1 cellular context compared by ENCODE assay signal in the genomic region with DNA sequence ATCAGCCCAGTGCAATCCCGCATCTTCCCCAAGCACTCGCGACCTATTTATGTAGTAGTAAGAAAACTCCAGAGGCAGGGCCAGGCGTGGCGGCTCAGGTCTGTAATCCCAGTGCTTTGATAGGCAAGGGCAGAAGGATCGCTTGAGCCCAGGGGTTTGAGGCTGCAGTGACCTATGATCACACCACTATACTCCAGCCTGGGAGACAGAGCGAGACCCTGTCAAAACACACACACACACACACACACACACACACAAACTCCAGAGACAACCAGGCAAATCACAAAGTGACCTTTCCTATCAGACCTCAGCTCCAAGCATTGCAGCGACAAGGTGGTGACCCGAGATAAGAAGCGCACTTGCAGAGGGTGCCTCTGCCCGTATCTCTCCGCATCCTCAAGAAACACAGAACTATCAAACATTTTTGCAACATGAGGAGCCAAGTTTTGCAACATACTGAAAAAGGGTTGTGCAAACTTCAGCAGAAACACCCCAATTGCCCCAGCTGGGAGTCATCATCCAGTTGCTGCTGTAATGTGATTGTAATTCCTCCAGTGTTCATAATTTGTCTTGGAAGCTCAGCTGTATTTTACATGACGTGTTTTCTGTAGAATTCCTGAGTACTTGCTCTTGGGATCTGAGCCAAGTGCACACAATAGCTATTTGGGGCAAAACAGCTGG.
TF ChIP-seq lines count a peak whose summit lies in the region.

No MANE protein-coding gene starts in this region.

TF ChIP-seq in K562, 482 proteins besides CTCF, POLR2A, EP300 and RAD21 (continued from another document and continues in another):
- TF ChIP-seq, protein P1, sequence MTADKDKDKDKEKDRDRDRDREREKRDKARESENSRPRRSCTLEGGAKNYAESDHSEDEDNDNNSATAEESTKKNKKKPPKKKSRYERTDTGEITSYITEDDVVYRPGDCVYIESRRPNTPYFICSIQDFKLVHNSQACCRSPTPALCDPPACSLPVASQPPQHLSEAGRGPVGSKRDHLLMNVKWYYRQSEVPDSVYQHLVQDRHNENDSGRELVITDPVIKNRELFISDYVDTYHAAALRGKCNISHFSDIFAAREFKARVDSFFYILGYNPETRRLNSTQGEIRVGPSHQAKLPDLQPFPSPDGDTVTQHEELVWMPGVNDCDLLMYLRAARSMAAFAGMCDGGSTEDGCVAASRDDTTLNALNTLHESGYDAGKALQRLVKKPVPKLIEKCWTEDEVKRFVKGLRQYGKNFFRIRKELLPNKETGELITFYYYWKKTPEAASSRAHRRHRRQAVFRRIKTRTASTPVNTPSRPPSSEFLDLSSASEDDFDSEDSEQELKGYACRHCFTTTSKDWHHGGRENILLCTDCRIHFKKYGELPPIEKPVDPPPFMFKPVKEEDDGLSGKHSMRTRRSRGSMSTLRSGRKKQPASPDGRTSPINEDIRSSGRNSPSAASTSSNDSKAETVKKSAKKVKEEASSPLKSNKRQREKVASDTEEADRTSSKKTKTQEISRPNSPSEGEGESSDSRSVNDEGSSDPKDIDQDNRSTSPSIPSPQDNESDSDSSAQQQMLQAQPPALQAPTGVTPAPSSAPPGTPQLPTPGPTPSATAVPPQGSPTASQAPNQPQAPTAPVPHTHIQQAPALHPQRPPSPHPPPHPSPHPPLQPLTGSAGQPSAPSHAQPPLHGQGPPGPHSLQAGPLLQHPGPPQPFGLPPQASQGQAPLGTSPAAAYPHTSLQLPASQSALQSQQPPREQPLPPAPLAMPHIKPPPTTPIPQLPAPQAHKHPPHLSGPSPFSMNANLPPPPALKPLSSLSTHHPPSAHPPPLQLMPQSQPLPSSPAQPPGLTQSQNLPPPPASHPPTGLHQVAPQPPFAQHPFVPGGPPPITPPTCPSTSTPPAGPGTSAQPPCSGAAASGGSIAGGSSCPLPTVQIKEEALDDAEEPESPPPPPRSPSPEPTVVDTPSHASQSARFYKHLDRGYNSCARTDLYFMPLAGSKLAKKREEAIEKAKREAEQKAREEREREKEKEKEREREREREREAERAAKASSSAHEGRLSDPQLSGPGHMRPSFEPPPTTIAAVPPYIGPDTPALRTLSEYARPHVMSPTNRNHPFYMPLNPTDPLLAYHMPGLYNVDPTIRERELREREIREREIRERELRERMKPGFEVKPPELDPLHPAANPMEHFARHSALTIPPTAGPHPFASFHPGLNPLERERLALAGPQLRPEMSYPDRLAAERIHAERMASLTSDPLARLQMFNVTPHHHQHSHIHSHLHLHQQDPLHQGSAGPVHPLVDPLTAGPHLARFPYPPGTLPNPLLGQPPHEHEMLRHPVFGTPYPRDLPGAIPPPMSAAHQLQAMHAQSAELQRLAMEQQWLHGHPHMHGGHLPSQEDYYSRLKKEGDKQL (CRISPR knock-in tag; IDR thresholded peaks at IDR 0.05; ENCODE audit: borderline replicate concordance), result 0 out of 2 replicates have a peak, but pooled peaks have one; percentile 46
- TF ChIP-seq RB1 (IDR thresholded peaks at IDR 0.05; ENCODE audit: low read depth) (no peak), BCL6 (CRISPR knock-in tag; IDR thresholded peaks at IDR 0.05) (0 out of 2 replicates have a peak, but pooled peaks have one; percentile 10), HEY1 (CRISPR knock-in tag; IDR thresholded peaks at IDR 0.05; ENCODE audit: borderline replicate concordance) (peak; percentile 91; the same call in 1 of the 2 replicates), SMARCA4 (IDR thresholded peaks at IDR 0.05) (peak; percentile 96), MYBL2 (IDR thresholded peaks at IDR 0.05; ENCODE audit: low read depth) (no peak; the same call in 1 of the 2 replicates), MYBL2 (CRISPR knock-in tag; IDR thresholded peaks at IDR 0.05; ENCODE audit: borderline replicate concordance) (no peak), HDAC3 (IDR thresholded peaks at IDR 0.05; ENCODE audit: borderline replicate concordance, partially characterized antibody) (peak; percentile 83), NR1H2 (CRISPR knock-in tag; IDR thresholded peaks at IDR 0.05) (peak; percentile 90; the same call in 1 of the 2 replicates), RUNX1 (IDR thresholded peaks at IDR 0.05; ENCODE audit: low read depth) (0 out of 2 replicates have a peak, but pooled peaks have one; percentile 59), FOXM1 (IDR thresholded peaks at IDR 0.05; ENCODE audit: low read depth) (peak; percentile 87), FOXM1 (CRISPR knock-in tag; IDR thresholded peaks at IDR 0.05; ENCODE audit: low read depth) (no peak), STAT5A (IDR thresholded peaks at IDR 0.05; ENCODE audit: borderline replicate concordance, low read length) (peak; percentile 75; the same call in 1 of the 2 replicates), NR2C1 (IDR thresholded peaks at IDR 0.05) (peak; percentile 94), NR2C1 (tag; IDR thresholded peaks at IDR 0.05) (peak; percentile 98), KLF13 (tag; IDR thresholded peaks at IDR 0.05; ENCODE audit: borderline replicate concordance, low read depth) (no peak), SREBF1 (IDR thresholded peaks at IDR 0.05; ENCODE audit: borderline replicate concordance, low read depth, low read length) (no peak), ZNF644 (tag; IDR thresholded peaks at IDR 0.05; ENCODE audit: low read depth) (peak; percentile 89), PHF21A (IDR thresholded peaks at IDR 0.05; ENCODE audit: borderline replicate concordance, low read depth) (peak; percentile 85; the same call in 1 of the 2 replicates), ZNF12 (CRISPR knock-in tag; IDR thresholded peaks at IDR 0.05) (peak; percentile 44; the same call in 1 of the 2 replicates), ZNF766 (CRISPR knock-in tag; conservative IDR thresholded peaks at IDR 0.05) (peak; percentile 98), EHMT2 (IDR thresholded peaks at IDR 0.05) (peak; percentile 72), SNRNP70 (optimal IDR thresholded peaks at IDR 0.05; ENCODE audit: low read depth, low read length) (no peak), PHTF2 (CRISPR knock-in tag; IDR thresholded peaks at IDR 0.05) (no peak), DACH1 (IDR thresholded peaks at IDR 0.05; ENCODE audit: partially characterized antibody) (peak; percentile 58), HCFC1 (IDR thresholded peaks at IDR 0.05; ENCODE audit: low read depth, low read length) (0 out of 2 replicates have a peak, but pooled peaks have one; percentile 15), ELF2 (CRISPR knock-in tag; IDR thresholded peaks at IDR 0.05) (0 out of 2 replicates have a peak, but pooled peaks have one; percentile 34), MTA2 (IDR thresholded peaks at IDR 0.05; ENCODE audit: low read depth) (peak; percentile 97), L3MBTL2 (IDR thresholded peaks at IDR 0.05) (peak; percentile 33), HSF4 (CRISPR knock-in tag; IDR thresholded peaks at IDR 0.05; ENCODE audit: borderline replicate concordance) (no peak), ZKSCAN8 (CRISPR knock-in tag; IDR thresholded peaks at IDR 0.05) (peak; percentile 88; the same call in 1 of the 2 replicates), TBL1XR1 (IDR thresholded peaks at IDR 0.05; ENCODE audit: low read length in 2 of 2) (peak in 1 of 2 experiments; percentile 80; a peak in 1 of 4 replicates), ELF4 (CRISPR knock-in tag; IDR thresholded peaks at IDR 0.05) (peak; percentile 95), SAFB (IDR thresholded peaks at IDR 0.05; ENCODE audit: borderline replicate concordance, low read depth, low read length) (no peak), RCOR1 (IDR thresholded peaks at IDR 0.05; ENCODE audit: borderline replicate concordance in 1 of 2, low read depth in 2 of 2, low read length in 2 of 2) (peak; percentile 99 to 100), MECOM (CRISPR knock-in tag; IDR thresholded peaks at IDR 0.05) (0 out of 2 replicates have a peak, but pooled peaks have one; percentile 53), ZNF282 (CRISPR knock-in tag; IDR thresholded peaks at IDR 0.05) (no peak), CBX3 (IDR thresholded peaks at IDR 0.05; ENCODE audit: borderline replicate concordance in 1 of 2, low read length in 2 of 2) (peak in 1 of 2 experiments; percentile 80; a peak in 2 of 3 replicates), NCOA6 (IDR thresholded peaks at IDR 0.05) (no peak), SP1 (CRISPR knock-in tag; IDR thresholded peaks at IDR 0.05) (no peak), ZKSCAN1 (IDR thresholded peaks at IDR 0.05; ENCODE audit: low read depth, low read length) (0 out of 2 replicates have a peak, but pooled peaks have one; percentile 20)
- TF ChIP-seq, protein P2, sequence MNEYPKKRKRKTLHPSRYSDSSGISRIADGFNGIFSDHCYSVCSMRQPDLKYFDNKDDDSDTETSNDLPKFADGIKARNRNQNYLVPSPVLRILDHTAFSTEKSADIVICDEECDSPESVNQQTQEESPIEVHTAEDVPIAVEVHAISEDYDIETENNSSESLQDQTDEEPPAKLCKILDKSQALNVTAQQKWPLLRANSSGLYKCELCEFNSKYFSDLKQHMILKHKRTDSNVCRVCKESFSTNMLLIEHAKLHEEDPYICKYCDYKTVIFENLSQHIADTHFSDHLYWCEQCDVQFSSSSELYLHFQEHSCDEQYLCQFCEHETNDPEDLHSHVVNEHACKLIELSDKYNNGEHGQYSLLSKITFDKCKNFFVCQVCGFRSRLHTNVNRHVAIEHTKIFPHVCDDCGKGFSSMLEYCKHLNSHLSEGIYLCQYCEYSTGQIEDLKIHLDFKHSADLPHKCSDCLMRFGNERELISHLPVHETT (CRISPR knock-in tag; conservative IDR thresholded peaks at IDR 0.05 in 1 of 2, IDR thresholded peaks at IDR 0.05 in 1 of 2), result peak in 1 of 2 experiments; percentile 64; a peak in 2 of 4 replicates
- TF ChIP-seq, protein P3, sequence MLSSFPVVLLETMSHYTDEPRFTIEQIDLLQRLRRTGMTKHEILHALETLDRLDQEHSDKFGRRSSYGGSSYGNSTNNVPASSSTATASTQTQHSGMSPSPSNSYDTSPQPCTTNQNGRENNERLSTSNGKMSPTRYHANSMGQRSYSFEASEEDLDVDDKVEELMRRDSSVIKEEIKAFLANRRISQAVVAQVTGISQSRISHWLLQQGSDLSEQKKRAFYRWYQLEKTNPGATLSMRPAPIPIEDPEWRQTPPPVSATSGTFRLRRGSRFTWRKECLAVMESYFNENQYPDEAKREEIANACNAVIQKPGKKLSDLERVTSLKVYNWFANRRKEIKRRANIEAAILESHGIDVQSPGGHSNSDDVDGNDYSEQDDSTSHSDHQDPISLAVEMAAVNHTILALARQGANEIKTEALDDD (IDR thresholded peaks at IDR 0.05), result peak; percentile 28; the same call in 1 of the 2 replicates
- TF ChIP-seq, protein P4, sequence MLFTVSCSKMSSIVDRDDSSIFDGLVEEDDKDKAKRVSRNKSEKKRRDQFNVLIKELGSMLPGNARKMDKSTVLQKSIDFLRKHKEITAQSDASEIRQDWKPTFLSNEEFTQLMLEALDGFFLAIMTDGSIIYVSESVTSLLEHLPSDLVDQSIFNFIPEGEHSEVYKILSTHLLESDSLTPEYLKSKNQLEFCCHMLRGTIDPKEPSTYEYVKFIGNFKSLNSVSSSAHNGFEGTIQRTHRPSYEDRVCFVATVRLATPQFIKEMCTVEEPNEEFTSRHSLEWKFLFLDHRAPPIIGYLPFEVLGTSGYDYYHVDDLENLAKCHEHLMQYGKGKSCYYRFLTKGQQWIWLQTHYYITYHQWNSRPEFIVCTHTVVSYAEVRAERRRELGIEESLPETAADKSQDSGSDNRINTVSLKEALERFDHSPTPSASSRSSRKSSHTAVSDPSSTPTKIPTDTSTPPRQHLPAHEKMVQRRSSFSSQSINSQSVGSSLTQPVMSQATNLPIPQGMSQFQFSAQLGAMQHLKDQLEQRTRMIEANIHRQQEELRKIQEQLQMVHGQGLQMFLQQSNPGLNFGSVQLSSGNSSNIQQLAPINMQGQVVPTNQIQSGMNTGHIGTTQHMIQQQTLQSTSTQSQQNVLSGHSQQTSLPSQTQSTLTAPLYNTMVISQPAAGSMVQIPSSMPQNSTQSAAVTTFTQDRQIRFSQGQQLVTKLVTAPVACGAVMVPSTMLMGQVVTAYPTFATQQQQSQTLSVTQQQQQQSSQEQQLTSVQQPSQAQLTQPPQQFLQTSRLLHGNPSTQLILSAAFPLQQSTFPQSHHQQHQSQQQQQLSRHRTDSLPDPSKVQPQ (CRISPR knock-in tag; IDR thresholded peaks at IDR 0.05; ENCODE audit: borderline replicate concordance), result no peak
- TF ChIP-seq, protein P5, sequence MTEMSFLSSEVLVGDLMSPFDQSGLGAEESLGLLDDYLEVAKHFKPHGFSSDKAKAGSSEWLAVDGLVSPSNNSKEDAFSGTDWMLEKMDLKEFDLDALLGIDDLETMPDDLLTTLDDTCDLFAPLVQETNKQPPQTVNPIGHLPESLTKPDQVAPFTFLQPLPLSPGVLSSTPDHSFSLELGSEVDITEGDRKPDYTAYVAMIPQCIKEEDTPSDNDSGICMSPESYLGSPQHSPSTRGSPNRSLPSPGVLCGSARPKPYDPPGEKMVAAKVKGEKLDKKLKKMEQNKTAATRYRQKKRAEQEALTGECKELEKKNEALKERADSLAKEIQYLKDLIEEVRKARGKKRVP (CRISPR knock-in tag; IDR thresholded peaks at IDR 0.05), result no peak
- TF ChIP-seq, protein P6, sequence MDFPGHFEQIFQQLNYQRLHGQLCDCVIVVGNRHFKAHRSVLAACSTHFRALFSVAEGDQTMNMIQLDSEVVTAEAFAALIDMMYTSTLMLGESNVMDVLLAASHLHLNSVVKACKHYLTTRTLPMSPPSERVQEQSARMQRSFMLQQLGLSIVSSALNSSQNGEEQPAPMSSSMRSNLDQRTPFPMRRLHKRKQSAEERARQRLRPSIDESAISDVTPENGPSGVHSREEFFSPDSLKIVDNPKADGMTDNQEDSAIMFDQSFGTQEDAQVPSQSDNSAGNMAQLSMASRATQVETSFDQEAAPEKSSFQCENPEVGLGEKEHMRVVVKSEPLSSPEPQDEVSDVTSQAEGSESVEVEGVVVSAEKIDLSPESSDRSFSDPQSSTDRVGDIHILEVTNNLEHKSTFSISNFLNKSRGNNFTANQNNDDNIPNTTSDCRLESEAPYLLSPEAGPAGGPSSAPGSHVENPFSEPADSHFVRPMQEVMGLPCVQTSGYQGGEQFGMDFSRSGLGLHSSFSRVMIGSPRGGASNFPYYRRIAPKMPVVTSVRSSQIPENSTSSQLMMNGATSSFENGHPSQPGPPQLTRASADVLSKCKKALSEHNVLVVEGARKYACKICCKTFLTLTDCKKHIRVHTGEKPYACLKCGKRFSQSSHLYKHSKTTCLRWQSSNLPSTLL (IDR thresholded peaks at IDR 0.05), result no peak
- TF ChIP-seq, protein P7, sequence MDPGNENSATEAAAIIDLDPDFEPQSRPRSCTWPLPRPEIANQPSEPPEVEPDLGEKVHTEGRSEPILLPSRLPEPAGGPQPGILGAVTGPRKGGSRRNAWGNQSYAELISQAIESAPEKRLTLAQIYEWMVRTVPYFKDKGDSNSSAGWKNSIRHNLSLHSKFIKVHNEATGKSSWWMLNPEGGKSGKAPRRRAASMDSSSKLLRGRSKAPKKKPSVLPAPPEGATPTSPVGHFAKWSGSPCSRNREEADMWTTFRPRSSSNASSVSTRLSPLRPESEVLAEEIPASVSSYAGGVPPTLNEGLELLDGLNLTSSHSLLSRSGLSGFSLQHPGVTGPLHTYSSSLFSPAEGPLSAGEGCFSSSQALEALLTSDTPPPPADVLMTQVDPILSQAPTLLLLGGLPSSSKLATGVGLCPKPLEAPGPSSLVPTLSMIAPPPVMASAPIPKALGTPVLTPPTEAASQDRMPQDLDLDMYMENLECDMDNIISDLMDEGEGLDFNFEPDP (CRISPR knock-in tag; IDR thresholded peaks at IDR 0.05), result no peak
